Comparison of ENCODE assay signal across 8 cellular contexts in the genomic region with DNA sequence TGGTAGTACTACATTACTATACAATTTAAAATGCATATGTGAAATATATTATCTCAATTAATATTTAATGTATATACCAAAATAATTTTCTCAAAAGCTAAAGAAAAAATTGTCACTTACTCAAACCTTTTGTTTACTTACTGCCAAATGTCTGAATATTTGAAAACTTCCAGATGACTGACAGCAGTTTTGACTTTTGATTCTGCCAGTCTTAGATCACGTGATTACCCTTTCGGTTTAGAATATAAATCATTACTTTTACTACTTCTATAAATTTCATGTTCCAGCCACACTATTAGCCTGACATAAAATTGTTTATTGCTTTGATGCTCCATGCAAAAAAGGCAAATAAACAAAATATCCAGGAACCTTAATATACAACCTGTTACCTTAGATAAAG.
"Had no signal": no experiment of that assay in that cellular context is flagged by ENCODE, and none has a peak within 500 bp of the region (broad histone marks: within the 10 kb centered on the region; RNA-seq: fewer than 3 reads in every experiment).

No MANE protein-coding gene starts in this region.

- DNase-seq: GM23248, GOT3, H7, HFFc6, KG1 had no signal

- H2AFZ ChIP-seq: GM23248 had no signal

- H3K9me3 ChIP-seq: HAP-1 had no signal

- ATAC-seq: HCT116 had no signal

- H3K9ac ChIP-seq: GM23248 had no signal

- H3K4me3 ChIP-seq: GM23248, HAP-1 had no signal

- H3K27ac ChIP-seq: GM23248 had no signal

- FAIRE-seq: HTR-8/SVneo had no signal

- H3K4me1 ChIP-seq: HAP-1 had no signal

- H3K36me3 ChIP-seq: HAP-1 had no signal
